2 cellular contexts compared by ENCODE assay signal in genomic region chr3:157127831-157128767, GRCh38.
TF ChIP-seq lines count a peak whose summit lies in the region.

No MANE protein-coding gene starts in this region.

TF ChIP-seq in K562, 482 proteins besides CTCF, POLR2A, EP300 and RAD21 (continued from another document and continues in another):
- TF ChIP-seq MGA (IDR thresholded peaks at IDR 0.05) (0 out of 2 replicates have a peak, but pooled peaks have one; percentile 37), ZC3H4 (CRISPR knock-in tag; IDR thresholded peaks at IDR 0.05; ENCODE audit: borderline replicate concordance) (no peak), HMBOX1 (IDR thresholded peaks at IDR 0.05) (no peak), RNF219 (CRISPR knock-in tag; IDR thresholded peaks at IDR 0.05) (0 out of 2 replicates have a peak, but pooled peaks have one; percentile 20), RAD51 (IDR thresholded peaks at IDR 0.05; ENCODE audit: borderline replicate concordance, low read depth) (peak; percentile 86), DMBX1 (CRISPR knock-in tag; IDR thresholded peaks at IDR 0.05; ENCODE audit: borderline replicate concordance) (peak; percentile 64; the same call in 1 of the 2 replicates), SRF (CRISPR knock-in tag; IDR thresholded peaks at IDR 0.05) (no peak), NRF1 (conservative IDR thresholded peaks at IDR 0.05 in 1 of 2, IDR thresholded peaks at IDR 0.05 in 1 of 2) (peak in 1 of 2 experiments; percentile 28; a peak in 2 of 4 replicates), ZNF324 (CRISPR knock-in tag; IDR thresholded peaks at IDR 0.05) (no peak)

TF ChIP-seq in HepG2, 621 proteins besides CTCF, POLR2A, EP300 and RAD21 (continued from another document and continues in another):
- no peak for TF ChIP-seq ZMYM4 (CRISPR knock-in tag; IDR thresholded peaks at IDR 0.05)
- no peak for TF ChIP-seq NR1H2 (CRISPR knock-in tag; IDR thresholded peaks at IDR 0.05; ENCODE audit: borderline replicate concordance, low read depth)
- no peak for TF ChIP-seq E2F5 (CRISPR knock-in tag; conservative IDR thresholded peaks at IDR 0.05)
- TF ChIP-seq MZF1 (CRISPR knock-in tag; IDR thresholded peaks at IDR 0.05; ENCODE audit: borderline replicate concordance): no peak
- no peak for TF ChIP-seq KLF9 (CRISPR knock-in tag; IDR thresholded peaks at IDR 0.05; ENCODE audit: low read depth)
- no peak for TF ChIP-seq PPARG (CRISPR knock-in tag; conservative IDR thresholded peaks at IDR 0.05)
- TF ChIP-seq ESRRA (CRISPR knock-in tag; IDR thresholded peaks at IDR 0.05; ENCODE audit: low read depth): no peak
- no peak for TF ChIP-seq ZNF557 (CRISPR knock-in tag; IDR thresholded peaks at IDR 0.05)
- no peak for TF ChIP-seq ZNF709 (CRISPR knock-in tag; IDR thresholded peaks at IDR 0.05)
- no peak for TF ChIP-seq AGO1 (IDR thresholded peaks at IDR 0.05; ENCODE audit: low read depth, low read length, poor library complexity, severe bottlenecking)
- TF ChIP-seq ZNF10 (CRISPR knock-in tag; IDR thresholded peaks at IDR 0.05; ENCODE audit: borderline replicate concordance, low read depth): no peak
- no peak for TF ChIP-seq SPEN (CRISPR knock-in tag; IDR thresholded peaks at IDR 0.05; ENCODE audit: low read depth)
- TF ChIP-seq ZFP36L2 (CRISPR knock-in tag; IDR thresholded peaks at IDR 0.05): no peak
- TF ChIP-seq PATZ1 (CRISPR knock-in tag; IDR thresholded peaks at IDR 0.05): no peak
- no peak; the same call in 1 of the 2 replicates for TF ChIP-seq RARA (CRISPR knock-in tag; IDR thresholded peaks at IDR 0.05)
- TF ChIP-seq ZBTB34 (CRISPR knock-in tag; IDR thresholded peaks at IDR 0.05): no peak
- no peak for TF ChIP-seq GABPA (IDR thresholded peaks at IDR 0.05; ENCODE audit: low read depth, low read length)
- TF ChIP-seq GABPA (CRISPR knock-in tag; IDR thresholded peaks at IDR 0.05; ENCODE audit: low read depth): no peak
- no peak for TF ChIP-seq ARID3A (IDR thresholded peaks at IDR 0.05; ENCODE audit: low read depth, low read length)
- no peak for TF ChIP-seq NCOA2 (CRISPR knock-in tag; IDR thresholded peaks at IDR 0.05)
- TF ChIP-seq ZNF460 (CRISPR knock-in tag; IDR thresholded peaks at IDR 0.05; ENCODE audit: borderline replicate concordance): no peak
- no peak for TF ChIP-seq ZBTB7A (CRISPR knock-in tag; IDR thresholded peaks at IDR 0.05)
- peak; percentile 61; the same call in 1 of the 2 replicates for TF ChIP-seq HBP1 (CRISPR knock-in tag; IDR thresholded peaks at IDR 0.05; ENCODE audit: low read depth)
- no peak for TF ChIP-seq ZSCAN25 (CRISPR knock-in tag; IDR thresholded peaks at IDR 0.05)
- TF ChIP-seq MATR3 (CRISPR knock-in tag; IDR thresholded peaks at IDR 0.05): no peak
- no peak for TF ChIP-seq ZNF160 (CRISPR knock-in tag; IDR thresholded peaks at IDR 0.05)
- no peak for TF ChIP-seq MTA3 (CRISPR knock-in tag; IDR thresholded peaks at IDR 0.05)
- TF ChIP-seq TRIM22 (IDR thresholded peaks at IDR 0.05): no peak
- TF ChIP-seq ZNF274 (CRISPR knock-in tag; IDR thresholded peaks at IDR 0.05): no peak
- TF ChIP-seq ZZZ3 (CRISPR knock-in tag; IDR thresholded peaks at IDR 0.05; ENCODE audit: borderline replicate concordance): no peak
- TF ChIP-seq LCORL (IDR thresholded peaks at IDR 0.05): no peak
- no peak for TF ChIP-seq LCORL (CRISPR knock-in tag; IDR thresholded peaks at IDR 0.05)
- TF ChIP-seq NR0B2 (CRISPR knock-in tag; IDR thresholded peaks at IDR 0.05): no peak
- TF ChIP-seq ZNF580 (CRISPR knock-in tag; IDR thresholded peaks at IDR 0.05; ENCODE audit: borderline replicate concordance, low read depth): no peak
- no peak for TF ChIP-seq ZFP90 (CRISPR knock-in tag; IDR thresholded peaks at IDR 0.05; ENCODE audit: borderline replicate concordance)
- TF ChIP-seq MIXL1 (CRISPR knock-in tag; IDR thresholded peaks at IDR 0.05): no peak; the same call in 1 of the 2 replicates
- TF ChIP-seq ZNF615 (CRISPR knock-in tag; IDR thresholded peaks at IDR 0.05; ENCODE audit: borderline replicate concordance): no peak
- TF ChIP-seq ZNF432 (CRISPR knock-in tag; IDR thresholded peaks at IDR 0.05; ENCODE audit: borderline replicate concordance): no peak
- no peak for TF ChIP-seq PAX8 (CRISPR knock-in tag; IDR thresholded peaks at IDR 0.05; ENCODE audit: borderline replicate concordance)
- no peak for TF ChIP-seq THRA (CRISPR knock-in tag; IDR thresholded peaks at IDR 0.05; ENCODE audit: borderline replicate concordance)
- TF ChIP-seq ZBTB26 (CRISPR knock-in tag; IDR thresholded peaks at IDR 0.05; ENCODE audit: borderline replicate concordance): no peak
- TF ChIP-seq SNAPC5 (CRISPR knock-in tag; IDR thresholded peaks at IDR 0.05; ENCODE audit: borderline replicate concordance): no peak
- 0 out of 2 replicates have a peak, but pooled peaks have one; percentile 10 for TF ChIP-seq ZNF547 (CRISPR knock-in tag; IDR thresholded peaks at IDR 0.05)
- TF ChIP-seq HMGXB3 (CRISPR knock-in tag; IDR thresholded peaks at IDR 0.05; ENCODE audit: borderline replicate concordance): 0 out of 2 replicates have a peak, but pooled peaks have one; percentile 12
- no peak for TF ChIP-seq ZNF326 (CRISPR knock-in tag; IDR thresholded peaks at IDR 0.05; ENCODE audit: borderline replicate concordance)
- TF ChIP-seq GTF2F1 (IDR thresholded peaks at IDR 0.05; ENCODE audit: low read length): no peak
